8 cellular contexts compared by ENCODE assay signal in genomic region chr1:91404151-91405012, GRCh38. TPM values are rescaled to one million over a fixed set of nuclear protein-coding genes. Genes with fewer than 3 reads are reported as not detected.
DNase-seq lines count a peak whose midpoint lies in the region; ATAC-seq, FAIRE-seq and TF ChIP-seq lines count a peak whose summit lies in the region.

Gene HFM1 (minus strand): TSS chr1:91404837. CDS start chr1:91401082, 3,755 bp downstream.

- H3K9me3 ChIP-seq in HAP-1 (no peaks in the 10 kb centered on the region), Loucy (ENCODE audit: insufficient read depth, low read depth, low read length) (no peaks in the 10 kb centered on the region)

- no peaks in the 10 kb centered on the region for H3K79me2 ChIP-seq in Loucy (ENCODE audit: insufficient read depth, low read length)

- in situ Hi-C loops in HAP-1 (cut with MboI; ENCODE audit: low sequenced_read_pairs) = no loop called here

- H3K4me3 Mint-ChIP-seq in T-cell = peak within 1 kb of the TSS; percentile 71 to 77 (median 71)
- H3K4me3 Mint-ChIP-seq in brain = peak within 1 kb of the TSS; percentile 91 to 98 (median 93)

- peak; percentile 75 for DNase-seq in GM10266 (ENCODE audit: extremely low spot score)
- peak; percentile 41 to 81 for DNase-seq in HAP-1 (ENCODE audit: low spot score in 2 of 2)
- peak; percentile 6 to 67 (median 43) for DNase-seq in T-cell
- DNase-seq in iPS-NIHi11 (ENCODE audit: low spot score) = peak; percentile 88
- no peak for DNase-seq in RCC 7860 (ENCODE audit: low spot score)

- H3K36me3 Mint-ChIP-seq in T-cell (no peaks in the 10 kb centered on the region), brain (no peaks in the 10 kb centered on the region)

- peak within 1 kb of the TSS in 18 of 21 experiments; percentile 1 to 85 (median 66) for H3K27ac ChIP-seq in skin epidermis

- H3K27me3 ChIP-seq in HAP-1 (ENCODE audit: low read depth) = peaks cover 17% of the 10 kb centered on the region
- no peaks in the 10 kb centered on the region for H3K27me3 ChIP-seq in Loucy (ENCODE audit: insufficient read depth, low read length, poor library complexity, severe bottlenecking)

- no peak within 1 kb of the TSS for H3K27ac Mint-ChIP-seq in T-cell
- H3K27ac Mint-ChIP-seq in brain = peak within 1 kb of the TSS; percentile 90 to 99 (median 96)

- H3K27me3 Mint-ChIP-seq in T-cell (peaks cover 38 to 43% of the 10 kb centered on the region in 2 donors), brain (peaks cover 6% of the 10 kb centered on the region)

- CTCF ChIA-PET in T-cell (lab: Charles Lee) = interaction anchor here in 1 of 2 donors (1.1 kb wide), 1 partner anchor 238 kb away, joined by 4 read pairs; no protein-coding TSS in a partner anchor

- no peaks in the 10 kb centered on the region for H3F3A ChIP-seq in Loucy (ENCODE audit: low read depth)

- TF ChIP-seq CTCF in GM10266 (IDR thresholded peaks at IDR 0.05; ENCODE audit: control insufficient read depth, insufficient read depth, low read depth, missing control alignments) (no peak), Loucy (conservative IDR thresholded peaks at IDR 0.05; ENCODE audit: low read length) (peak; percentile 13; the same call in 1 of the 2 replicates), brain (conservative IDR thresholded peaks at IDR 0.05) (no peak)

- peak within 1 kb of the TSS; percentile 82 for H3K4me2 ChIP-seq in Loucy (ENCODE audit: low read depth, low read length, poor library complexity, severe bottlenecking)

- H3K4me1 Mint-ChIP-seq in T-cell = peaks cover 6 to 8% (median 7%) of the 10 kb centered on the region in 3 donors
- peaks cover 34% of the 10 kb centered on the region for H3K4me1 Mint-ChIP-seq in brain

- H3K36me3 ChIP-seq in HAP-1 (replicated peaks) (no peaks in the 10 kb centered on the region), Loucy (ENCODE audit: insufficient read depth, low read length) (no peaks in the 10 kb centered on the region)

- no peaks in the 10 kb centered on the region for H3K9me2 ChIP-seq in Loucy (replicated peaks; ENCODE audit: low read depth, low read length)

- H2AFZ ChIP-seq in Loucy (ENCODE audit: low read length) = peak within 1 kb of the TSS; percentile 97

- peak within 1 kb of the TSS; percentile 46 for H3K4me3 ChIP-seq in HAP-1
- H3K4me3 ChIP-seq in Loucy (ENCODE audit: low read length, poor library complexity, severe bottlenecking) = peak within 1 kb of the TSS; percentile 75
- peak within 1 kb of the TSS; percentile 24 to 52 (median 43) for H3K4me3 ChIP-seq in skin epidermis

- H3K4me1 ChIP-seq in HAP-1 (peaks cover 3% of the 10 kb centered on the region), Loucy (ENCODE audit: insufficient read depth, low read length, poor library complexity, severe bottlenecking) (peaks cover 5% of the 10 kb centered on the region)

- no peaks in the 10 kb centered on the region for H3K9me3 Mint-ChIP-seq in T-cell
- H3K9me3 Mint-ChIP-seq in brain = peaks cover 0 to 2% (median 0%) of the 10 kb centered on the region in 5 experiments

- no peak for FAIRE-seq in RCC 7860 (lab: Jason Lieb, UNC)

- peak within 1 kb of the TSS; percentile 62 for H3K9ac ChIP-seq in Loucy (ENCODE audit: low read depth, low read length, poor library complexity, severe bottlenecking)

- peak; percentile 94 to 100 (median 96) for ATAC-seq in T-cell (replicated peaks in 1 of 4)

- H4K20me1 ChIP-seq in Loucy (ENCODE audit: insufficient read depth, low read length, poor library complexity, severe bottlenecking) = no peaks in the 10 kb centered on the region

- POLR2A ChIA-PET in T-cell (lab: Charles Lee) = no interaction called here

RNA-seq across cellular contexts. Expression of gene HFM1, which starts in this region (rescaled TPM):
- total RNA-seq in T-cell = not detected
- 0.39 TPM for polyA plus RNA-seq in brain (ENCODE audit: insufficient read depth, low read depth, low replicate concordance)

Comparison
In these comparisons a context has a peak if more than half of its experiments do, and no peak if none do; other contexts are left out.
1. Peak in DNase-seq and ATAC-seq in T-cell; RNA of the gene not detected or under 1 TPM.
2. H3K27ac Mint-ChIP-seq: peak in brain (5 of 5); none in T-cell (0 of 2).
3. Peak in every context shown above with its lines, with median percentiles within 50 percentile points of each other: H3K4me3 ChIP-seq.